In genomic region chr14:26596722-26597030, GRCh38 we compare ENCODE assay signal across 1 cellular context.
TF ChIP-seq lines count a peak whose summit lies in the region.

No MANE protein-coding gene starts in this region.

TF ChIP-seq in SK-N-SH treated with all-trans-retinoic acid at 6 μM for 48 hours, 23 proteins besides CTCF, POLR2A, EP300 and RAD21 (continued from another document):
- no peak for TF ChIP-seq ZNF565 (CRISPR knock-in tag; conservative IDR thresholded peaks at IDR 0.05; ENCODE audit: low read depth)
- no peak for TF ChIP-seq ZFP3 (CRISPR knock-in tag; IDR thresholded peaks at IDR 0.05)
- TF ChIP-seq RARB (CRISPR knock-in tag; IDR thresholded peaks at IDR 0.05), result no peak
- TF ChIP-seq ZFP30 (CRISPR knock-in tag; IDR thresholded peaks at IDR 0.05), result no peak
- no peak for TF ChIP-seq GLIS3 (CRISPR knock-in tag; IDR thresholded peaks at IDR 0.05)
